ENCODE assay signal across 33 cellular contexts in the genomic region with DNA sequence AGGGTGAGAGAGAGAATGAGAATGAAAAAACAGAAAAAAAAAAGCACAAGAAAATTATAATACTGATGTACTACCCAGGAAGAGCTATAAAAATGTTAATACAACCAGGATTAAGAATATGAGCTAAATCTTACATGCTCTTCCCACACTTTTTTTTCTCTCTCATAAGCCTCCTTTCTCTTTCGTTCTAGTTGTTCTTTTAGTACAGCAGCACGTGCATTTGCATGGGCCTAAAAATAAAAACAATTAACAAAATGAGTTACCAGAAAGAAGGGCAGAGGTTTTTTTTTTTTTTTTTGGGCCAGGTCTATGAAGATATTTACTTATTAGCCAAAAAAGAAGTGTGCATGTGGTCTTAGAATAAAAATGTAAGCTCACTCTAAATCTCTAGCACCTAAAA.
"Had no signal": no experiment of that assay in that cellular context is flagged by ENCODE, and none has a peak within 500 bp of the region (broad histone marks: within the 10 kb centered on the region; RNA-seq: fewer than 3 reads in every experiment).

No MANE protein-coding gene starts in this region.

- H3K36me3 ChIP-seq: brain microvascular endothelial cell had no signal

- FAIRE-seq: bronchial epithelial cell had no signal

- DNase-seq: activated effector memory CD4-positive, alpha-beta T cell treated with anti-CD3 and anti-CD28 coated beads, Interleukin-2, amount 50 U/mL, for 16 hours; activated effector memory CD4-positive, alpha-beta T cell treated with Interleukin-2 at 50 U/mL for 16 hours; activated gamma-delta T cell; activated gamma-delta T cell treated with Interleukin-2 at 50 U/mL for 16 hours; activated naive CD4-positive, alpha-beta T cell; activated naive CD4-positive, alpha-beta T cell treated with anti-CD3 and anti-CD28 coated beads for 36 hours; activated naive CD4-positive, alpha-beta T cell treated with anti-CD3 and anti-CD28 coated beads, Interleukin-2, amount 10 ng/mL, durations not matched to agents 7 days and 5 days; activated naive CD4-positive, alpha-beta T cell treated with anti-CD3 and anti-CD28 coated beads, Interleukin-2, amount 50 U/mL, for 16 hours; activated naive CD4-positive, alpha-beta T cell treated with Interleukin-2 at 50 U/mL for 16 hours; activated naive CD8-positive, alpha-beta T cell treated with anti-CD3 and anti-CD28 coated beads for 36 hours; activated naive CD8-positive, alpha-beta T cell treated with anti-CD3 and anti-CD28 coated beads, Interleukin-2, amount 10 ng/mL, durations not matched to agents 7 days and 5 days; activated naive CD8-positive, alpha-beta T cell treated with anti-CD3 and anti-CD28 coated beads, Interleukin-2, amount 50 U/mL, for 24 hours; activated T-cell treated with anti-CD3 and anti-CD28 coated beads, Interleukin-2, amount 50 U/mL, for 1 hour; activated T-cell treated with anti-CD3 and anti-CD28 coated beads, Interleukin-2, amount 50 U/mL, for 24 hours; activated T-cell treated with anti-CD3 and anti-CD28 coated beads, Interleukin-2, amount 50 U/mL, for 4 hours; activated T-cell treated with anti-CD3 and anti-CD28 coated beads, Interleukin-2, amount 50 U/mL, for 48 hours; activated T-cell treated with anti-CD3 and anti-CD28 coated beads, Interleukin-2, amount 50 U/mL, for 72 hours; adrenal gland; amniotic stem cell; amygdala; anterior cingulate cortex; aorta; body of pancreas; brain microvascular endothelial cell; caudate nucleus; central memory CD4-positive, alpha-beta T cell; cerebellar nuclear complex had no signal

- H3K27ac ChIP-seq: adrenal gland, ascending aorta, body of pancreas, brain microvascular endothelial cell, breast epithelium, cardiac muscle cell had no signal

- H3K4me3 ChIP-seq: adrenal gland, ascending aorta, body of pancreas, breast epithelium, cardiac muscle cell had no signal

- H3K9me3 ChIP-seq: body of pancreas, breast epithelium had no signal

- ATAC-seq: activated naive CD4-positive, alpha-beta T cell treated with anti-CD3 and anti-CD28 coated beads, Interleukin-2, amount 50 U/mL, for 72 hours; activated naive CD8-positive, alpha-beta T cell treated with anti-CD3 and anti-CD28 coated beads, Interleukin-2, amount 50 U/mL, for 24 hours; activated T-cell treated with anti-CD3 and anti-CD28 coated beads, Interleukin-2, amount 50 U/mL, for 4 hours; activated T-cell treated with anti-CD3 and anti-CD28 coated beads, Interleukin-2, amount 50 U/mL, for 72 hours; activated T-helper 17 cell treated with anti-CD3 and anti-CD28 coated beads, Interleukin-2, amount 50 U/mL, for 72 hours; body of pancreas had no signal

- H3K4me1 ChIP-seq: adrenal gland, ascending aorta, body of pancreas, breast epithelium had no signal

- H3K27me3 ChIP-seq: adrenal gland, ascending aorta, body of pancreas, brain microvascular endothelial cell, breast epithelium, cardiac muscle cell had no signal
